ENCODE assay signal across 1 cellular context in genomic region chr6:141641406-141641805, GRCh38.
TF ChIP-seq lines count a peak whose summit lies in the region.

No MANE protein-coding gene starts in this region.

TF ChIP-seq in WTC11, 78 proteins besides CTCF, POLR2A, EP300 and RAD21 (continued from another document):
- TF ChIP-seq, protein P1, sequence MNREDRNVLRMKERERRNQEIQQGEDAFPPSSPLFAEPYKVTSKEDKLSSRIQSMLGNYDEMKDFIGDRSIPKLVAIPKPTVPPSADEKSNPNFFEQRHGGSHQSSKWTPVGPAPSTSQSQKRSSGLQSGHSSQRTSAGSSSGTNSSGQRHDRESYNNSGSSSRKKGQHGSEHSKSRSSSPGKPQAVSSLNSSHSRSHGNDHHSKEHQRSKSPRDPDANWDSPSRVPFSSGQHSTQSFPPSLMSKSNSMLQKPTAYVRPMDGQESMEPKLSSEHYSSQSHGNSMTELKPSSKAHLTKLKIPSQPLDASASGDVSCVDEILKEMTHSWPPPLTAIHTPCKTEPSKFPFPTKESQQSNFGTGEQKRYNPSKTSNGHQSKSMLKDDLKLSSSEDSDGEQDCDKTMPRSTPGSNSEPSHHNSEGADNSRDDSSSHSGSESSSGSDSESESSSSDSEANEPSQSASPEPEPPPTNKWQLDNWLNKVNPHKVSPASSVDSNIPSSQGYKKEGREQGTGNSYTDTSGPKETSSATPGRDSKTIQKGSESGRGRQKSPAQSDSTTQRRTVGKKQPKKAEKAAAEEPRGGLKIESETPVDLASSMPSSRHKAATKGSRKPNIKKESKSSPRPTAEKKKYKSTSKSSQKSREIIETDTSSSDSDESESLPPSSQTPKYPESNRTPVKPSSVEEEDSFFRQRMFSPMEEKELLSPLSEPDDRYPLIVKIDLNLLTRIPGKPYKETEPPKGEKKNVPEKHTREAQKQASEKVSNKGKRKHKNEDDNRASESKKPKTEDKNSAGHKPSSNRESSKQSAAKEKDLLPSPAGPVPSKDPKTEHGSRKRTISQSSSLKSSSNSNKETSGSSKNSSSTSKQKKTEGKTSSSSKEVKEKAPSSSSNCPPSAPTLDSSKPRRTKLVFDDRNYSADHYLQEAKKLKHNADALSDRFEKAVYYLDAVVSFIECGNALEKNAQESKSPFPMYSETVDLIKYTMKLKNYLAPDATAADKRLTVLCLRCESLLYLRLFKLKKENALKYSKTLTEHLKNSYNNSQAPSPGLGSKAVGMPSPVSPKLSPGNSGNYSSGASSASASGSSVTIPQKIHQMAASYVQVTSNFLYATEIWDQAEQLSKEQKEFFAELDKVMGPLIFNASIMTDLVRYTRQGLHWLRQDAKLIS (CRISPR knock-in tag; IDR thresholded peaks at IDR 0.05; ENCODE audit: borderline replicate concordance), result no peak
- TF ChIP-seq ZBTB21 (CRISPR knock-in tag; IDR thresholded peaks at IDR 0.05; ENCODE audit: borderline replicate concordance) (no peak), JAZF1 (CRISPR knock-in tag; IDR thresholded peaks at IDR 0.05) (no peak), FOXJ3 (CRISPR knock-in tag; IDR thresholded peaks at IDR 0.05; ENCODE audit: borderline replicate concordance) (no peak), CREB1 (CRISPR knock-in tag; IDR thresholded peaks at IDR 0.05) (no peak)
- TF ChIP-seq, protein P2, sequence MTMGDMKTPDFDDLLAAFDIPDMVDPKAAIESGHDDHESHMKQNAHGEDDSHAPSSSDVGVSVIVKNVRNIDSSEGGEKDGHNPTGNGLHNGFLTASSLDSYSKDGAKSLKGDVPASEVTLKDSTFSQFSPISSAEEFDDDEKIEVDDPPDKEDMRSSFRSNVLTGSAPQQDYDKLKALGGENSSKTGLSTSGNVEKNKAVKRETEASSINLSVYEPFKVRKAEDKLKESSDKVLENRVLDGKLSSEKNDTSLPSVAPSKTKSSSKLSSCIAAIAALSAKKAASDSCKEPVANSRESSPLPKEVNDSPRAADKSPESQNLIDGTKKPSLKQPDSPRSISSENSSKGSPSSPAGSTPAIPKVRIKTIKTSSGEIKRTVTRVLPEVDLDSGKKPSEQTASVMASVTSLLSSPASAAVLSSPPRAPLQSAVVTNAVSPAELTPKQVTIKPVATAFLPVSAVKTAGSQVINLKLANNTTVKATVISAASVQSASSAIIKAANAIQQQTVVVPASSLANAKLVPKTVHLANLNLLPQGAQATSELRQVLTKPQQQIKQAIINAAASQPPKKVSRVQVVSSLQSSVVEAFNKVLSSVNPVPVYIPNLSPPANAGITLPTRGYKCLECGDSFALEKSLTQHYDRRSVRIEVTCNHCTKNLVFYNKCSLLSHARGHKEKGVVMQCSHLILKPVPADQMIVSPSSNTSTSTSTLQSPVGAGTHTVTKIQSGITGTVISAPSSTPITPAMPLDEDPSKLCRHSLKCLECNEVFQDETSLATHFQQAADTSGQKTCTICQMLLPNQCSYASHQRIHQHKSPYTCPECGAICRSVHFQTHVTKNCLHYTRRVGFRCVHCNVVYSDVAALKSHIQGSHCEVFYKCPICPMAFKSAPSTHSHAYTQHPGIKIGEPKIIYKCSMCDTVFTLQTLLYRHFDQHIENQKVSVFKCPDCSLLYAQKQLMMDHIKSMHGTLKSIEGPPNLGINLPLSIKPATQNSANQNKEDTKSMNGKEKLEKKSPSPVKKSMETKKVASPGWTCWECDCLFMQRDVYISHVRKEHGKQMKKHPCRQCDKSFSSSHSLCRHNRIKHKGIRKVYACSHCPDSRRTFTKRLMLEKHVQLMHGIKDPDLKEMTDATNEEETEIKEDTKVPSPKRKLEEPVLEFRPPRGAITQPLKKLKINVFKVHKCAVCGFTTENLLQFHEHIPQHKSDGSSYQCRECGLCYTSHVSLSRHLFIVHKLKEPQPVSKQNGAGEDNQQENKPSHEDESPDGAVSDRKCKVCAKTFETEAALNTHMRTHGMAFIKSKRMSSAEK (CRISPR knock-in tag; IDR thresholded peaks at IDR 0.05; ENCODE audit: borderline replicate concordance), result no peak
